ENCODE assay signal across 1 cellular context in genomic region chr7:20700491-20701231, GRCh38.
TF ChIP-seq lines count a peak whose summit lies in the region.

No MANE protein-coding gene starts in this region.

TF ChIP-seq in GM23338, 12 proteins besides CTCF, POLR2A, EP300 and RAD21 (continued from another document):
- TF ChIP-seq REST (IDR thresholded peaks at IDR 0.05; ENCODE audit: unreplicated experiment) (no peak), ETS1 (IDR thresholded peaks at IDR 0.05) (no peak), JUNB (IDR thresholded peaks at IDR 0.05; ENCODE audit: unreplicated experiment) (no peak), ZNF114 (CRISPR knock-in tag; IDR thresholded peaks at IDR 0.05) (no peak), EZH2phosphoT487 (IDR thresholded peaks at IDR 0.05; ENCODE audit: unreplicated experiment) (no peak), POLR2AphosphoS5 (IDR thresholded peaks at IDR 0.05; ENCODE audit: low read depth) (no peak)
TF ChIP-seq in GM23338: peak in this region for 0.
